Comparison of ENCODE assay signal across 19 cellular contexts in genomic region chr12:69500631-69501030, GRCh38. TPM values are rescaled to one million over a fixed set of nuclear protein-coding genes. Genes with fewer than 3 reads are reported as not detected.
DNase-seq lines count a peak whose midpoint lies in the region; ATAC-seq and TF ChIP-seq lines count a peak whose summit lies in the region.
"Had no signal": no experiment of that assay in that cellular context is flagged by ENCODE, and none has a peak within 500 bp of the region (broad histone marks: within the 10 kb centered on the region; RNA-seq: fewer than 3 reads in every experiment).

No MANE protein-coding gene starts in this region.

- no peaks in the 10 kb centered on the region for H3K36me3 Mint-ChIP-seq in activated T-helper 1 cell treated with anti-CD3 and anti-CD28 coated beads, Interleukin-12 subunit alpha, Interleukin-12 subunit beta, Interleukin-2, Interleukin-4 antibody, amounts not matched to agents 30 ng/mL and 10 ng/mL and 1 ng/mL, durations not matched to agents 14 hours and 24 hours and 36 hours (ENCODE audit: low read depth)

- H3K27ac Mint-ChIP-seq in activated T-helper 1 cell treated with anti-CD3 and anti-CD28 coated beads, Interleukin-12 subunit alpha, Interleukin-12 subunit beta, Interleukin-2, Interleukin-4 antibody, amounts not matched to agents 30 ng/mL and 10 ng/mL and 1 ng/mL, durations not matched to agents 14 hours and 24 hours and 36 hours = no peak overlapping the region
- H3K27ac Mint-ChIP-seq: activated CD4-positive, alpha-beta T cell treated with anti-CD3 and anti-CD28 coated beads for 36 hours had no signal

- H3K4me1 ChIP-seq in fibroblast of lung (ENCODE audit: control insufficient read depth, extremely low read depth, insufficient read depth, low read length) = peaks cover 11% of the 10 kb centered on the region

- no peaks in the 10 kb centered on the region for H3K9me3 ChIP-seq in fibroblast of lung (ENCODE audit: control insufficient read depth, insufficient read depth, low read depth, low read length)
- H3K9me3 ChIP-seq: left ventricle myocardium inferior, neutrophil, right atrium auricular region had no signal

- intact Hi-C loops in activated T-helper 1 cell treated with anti-CD3 and anti-CD28 coated beads, Interleukin-12 subunit alpha, Interleukin-12 subunit beta, Interleukin-2, Interleukin-4 antibody, amounts not matched to agents 30 ng/mL and 10 ng/mL and 1 ng/mL, durations not matched to agents 14 hours and 24 hours and 36 hours (cut with micrococcal nuclease) = no loop called here
- intact Hi-C loops in sciatic nerve (cut with DNase I) = no loop called here

- H3K4me3 ChIP-seq in fibroblast of lung (replicated peaks in 1 of 4; ENCODE audit: control extremely low read depth in 1 of 4, insufficient read depth in 1 of 4, low read depth in 3 of 4, low read length in 4 of 4) = peak overlapping the region in 1 of 4 experiments; percentile 21
- H3K4me3 ChIP-seq: left ventricle myocardium inferior, right atrium auricular region had no signal

- no peak overlapping the region for H3K4me3 Mint-ChIP-seq in activated T-helper 1 cell treated with anti-CD3 and anti-CD28 coated beads, Interleukin-12 subunit alpha, Interleukin-12 subunit beta, Interleukin-2, Interleukin-4 antibody, amounts not matched to agents 30 ng/mL and 10 ng/mL and 1 ng/mL, durations not matched to agents 14 hours and 24 hours and 36 hours
- H3K4me3 Mint-ChIP-seq: activated CD4-positive, alpha-beta T cell treated with anti-CD3 and anti-CD28 coated beads for 36 hours had no signal

- no peak overlapping the region for H3K9ac ChIP-seq in fibroblast of lung (ENCODE audit: insufficient read depth, low read length)

- TF ChIP-seq CTCF in RWPE1 (conservative IDR thresholded peaks at IDR 0.05; ENCODE audit: low read depth) = no peak
- TF ChIP-seq CTCF in fibroblast of lung (conservative IDR thresholded peaks at IDR 0.05 in 1 of 2, IDR thresholded peaks at IDR 0.05 in 1 of 2; ENCODE audit: low read depth in 1 of 2, low read length in 2 of 2) = no peak

- peaks cover 96% of the 10 kb centered on the region for H3K79me2 ChIP-seq in fibroblast of lung (ENCODE audit: control insufficient read depth, insufficient read depth, low read length)

- no peak for ATAC-seq in sciatic nerve
- ATAC-seq: activated CD4-positive, alpha-beta T cell treated with anti-CD3 and anti-CD28 coated beads for 36 hours; stimulated activated naive CD8-positive, alpha-beta T cell treated with anti-CD3 and anti-CD28 coated beads, Interleukin-15, Interleukin-2, amounts not matched to agents 100 U/mL and 50 U/mL, for 24 hours had no signal

- no peak overlapping the region for H2AFZ ChIP-seq in fibroblast of lung (ENCODE audit: low read length)

- CTCF ChIA-PET in RWPE1 (lab: Yijun Ruan, JAX) = no interaction called here

- peaks cover 19% of the 10 kb centered on the region for H3K4me1 Mint-ChIP-seq in activated T-helper 1 cell treated with anti-CD3 and anti-CD28 coated beads, Interleukin-12 subunit alpha, Interleukin-12 subunit beta, Interleukin-2, Interleukin-4 antibody, amounts not matched to agents 30 ng/mL and 10 ng/mL and 1 ng/mL, durations not matched to agents 14 hours and 24 hours and 36 hours (ENCODE audit: low read depth)

- H3K27me3 ChIP-seq in fibroblast of lung (ENCODE audit: control insufficient read depth, insufficient read depth, low read length) = no peaks in the 10 kb centered on the region
- H3K27me3 ChIP-seq: neutrophil, right atrium auricular region had no signal

- POLR2A ChIA-PET in RWPE1 (lab: Yijun Ruan, JAX; ENCODE audit: low non-redundant PET) = no interaction called here

- H3K9me3 Mint-ChIP-seq in activated T-helper 1 cell treated with anti-CD3 and anti-CD28 coated beads, Interleukin-12 subunit alpha, Interleukin-12 subunit beta, Interleukin-2, Interleukin-4 antibody, amounts not matched to agents 30 ng/mL and 10 ng/mL and 1 ng/mL, durations not matched to agents 14 hours and 24 hours and 36 hours = no peaks in the 10 kb centered on the region

- DNase-seq in ELR (ENCODE audit: low read depth) (peak; percentile 64), RWPE1 (ENCODE audit: low spot score) (peak; percentile 59), fibroblast of lung (ENCODE audit: low read depth in 2 of 2) (peak in 1 of 2 donors; percentile 71), renal cortical epithelial cell (ENCODE audit: low read depth) (peak; percentile 61), GOT3 (lab: John Stamatoyannopoulos, UW) (no peak), sciatic nerve (ENCODE audit: low spot score) (no peak), SHP77 treated with DMSO at 0.1 percent for 48 hours (lab: John Stamatoyannopoulos, UW) (no peak)
- DNase-seq in activated T-helper 1 cell treated with anti-CD3 and anti-CD28 coated beads, Interleukin-12 subunit alpha, Interleukin-12 subunit beta, Interleukin-2, Interleukin-4 antibody, amounts not matched to agents 30 ng/mL and 10 ng/mL and 1 ng/mL, durations not matched to agents 14 hours and 24 hours and 36 hours (ENCODE audit: low spot score) = no peak
- DNase-seq: activated CD4-positive, alpha-beta T cell treated with anti-CD3 and anti-CD28 coated beads for 36 hours; activated effector memory CD4-positive, alpha-beta T cell treated with anti-CD3 and anti-CD28 coated beads, Interleukin-2, amount 50 U/mL, for 16 hours; DND-41; effector memory CD4-positive, alpha-beta T cell; KG1; left ventricle myocardium inferior; NCI-H1092 treated with DMSO at 0.1 percent for 48 hours; NCI-H748 treated with DMSO at 0.1 percent for 48 hours; stimulated activated naive CD8-positive, alpha-beta T cell treated with anti-CD3 and anti-CD28 coated beads, Interleukin-15, Interleukin-2, amounts not matched to agents 100 U/mL and 50 U/mL, for 24 hours had no signal

- no peaks in the 10 kb centered on the region for H3K36me3 ChIP-seq in fibroblast of lung (ENCODE audit: control insufficient read depth, insufficient read depth, low read length)
- H3K36me3 ChIP-seq: left ventricle myocardium inferior, neutrophil, right atrium auricular region had no signal

- H3K27ac ChIP-seq in RWPE1 = no peak overlapping the region
- H3K27ac ChIP-seq in fibroblast of lung (ENCODE audit: insufficient read depth, low read length) = no peak overlapping the region
- H3K27ac ChIP-seq: left ventricle myocardium inferior, neutrophil, right atrium auricular region had no signal

- H3K4me2 ChIP-seq in fibroblast of lung (ENCODE audit: extremely low read depth, insufficient read depth, low read length) = peak overlapping the region; percentile 62

- H4K20me1 ChIP-seq in fibroblast of lung (ENCODE audit: control insufficient read depth, extremely low read depth, insufficient read depth, low read length) = peaks cover 2% of the 10 kb centered on the region

- peaks cover 2% of the 10 kb centered on the region for H3K27me3 Mint-ChIP-seq in activated T-helper 1 cell treated with anti-CD3 and anti-CD28 coated beads, Interleukin-12 subunit alpha, Interleukin-12 subunit beta, Interleukin-2, Interleukin-4 antibody, amounts not matched to agents 30 ng/mL and 10 ng/mL and 1 ng/mL, durations not matched to agents 14 hours and 24 hours and 36 hours (ENCODE audit: insufficient read depth)
- H3K27me3 Mint-ChIP-seq: activated CD4-positive, alpha-beta T cell treated with anti-CD3 and anti-CD28 coated beads for 36 hours had no signal

RNA-seq across cellular contexts. Expression of gene FRS2, which starts 30.4 kb away (rescaled TPM):
- total RNA-seq in fibroblast of lung (41.3 and 45.9 TPM in 2 replicates), renal cortical epithelial cell (47.9 and 73.7 TPM in 2 replicates), sciatic nerve (58.0 TPM)
- 22.7 and 37.1 TPM in 2 replicates for polyA plus RNA-seq in fibroblast of lung
- polyA plus RNA-seq in fibroblast of lung (2012) = 11.7 and 18.7 TPM in 2 replicates
- polyA minus RNA-seq in fibroblast of lung (ENCODE audit: low replicate concordance) = 6.7 and 8.2 TPM in 2 replicates
- total RNA-seq in activated T-helper 1 cell treated with anti-CD3 and anti-CD28 coated beads, Interleukin-12 subunit alpha, Interleukin-12 subunit beta, Interleukin-2, Interleukin-4 antibody, amounts not matched to agents 30 ng/mL and 10 ng/mL and 1 ng/mL, durations not matched to agents 14 hours and 24 hours and 36 hours = 13.1 and 13.7 TPM in 2 replicates

Comparison
In these comparisons a context has a peak if more than half of its experiments do, and no peak if none do; other contexts are left out.
1. DNase-seq: peak in ELR (single experiment), RWPE1 (single experiment) and renal cortical epithelial cell (single experiment); none in GOT3 (single experiment), activated T-helper 1 cell treated with anti-CD3 and anti-CD28 coated beads, Interleukin-12 subunit alpha, Interleukin-12 subunit beta, Interleukin-2, Interleukin-4 antibody, amounts not matched to agents 30 ng/mL and 10 ng/mL and 1 ng/mL, durations not matched to agents 14 hours and 24 hours and 36 hours (single experiment), sciatic nerve (single experiment) and SHP77 treated with DMSO at 0.1 percent for 48 hours (single experiment).